Comparison of ENCODE assay signal across 8 cellular contexts in genomic region chr19:17125728-17126677, GRCh38. TPM values are rescaled to one million over a fixed set of nuclear protein-coding genes. Genes with fewer than 3 reads are reported as not detected.
DNase-seq lines count a peak whose midpoint lies in the region; ATAC-seq and TF ChIP-seq lines count a peak whose summit lies in the region.

No MANE protein-coding gene starts in this region.

- H3K27ac ChIP-seq in OCI-LY7 (ENCODE audit: low read depth, low read length, poor library complexity, severe bottlenecking): peak overlapping the region; percentile 90
- peak overlapping the region; percentile 59 for H3K27ac ChIP-seq in smooth muscle cell (ENCODE audit: low read depth)

- ATAC-seq in HG02759 (IDR thresholded peaks at IDR 0.05; ENCODE audit: unreplicated experiment) (peak; percentile 61), Right ventricle myocardium superior (ENCODE audit: poor library complexity) (peak; percentile 79)

- peaks cover 52% of the 10 kb centered on the region for H3K4me1 ChIP-seq in OCI-LY7 (ENCODE audit: insufficient read depth, low read length, poor library complexity, severe bottlenecking)
- no peaks in the 10 kb centered on the region for H3K4me1 ChIP-seq in smooth muscle cell (ENCODE audit: low read depth)

- H3K4me2 ChIP-seq in OCI-LY7 (ENCODE audit: low read length) (peak overlapping the region; percentile 65), smooth muscle cell (peak overlapping the region; percentile 25)

- H3K9me3 ChIP-seq in OCI-LY7 (ENCODE audit: low read length) (no peaks in the 10 kb centered on the region), smooth muscle cell (replicated peaks; ENCODE audit: low read depth) (no peaks in the 10 kb centered on the region)

- POLR2A ChIA-PET in OCI-LY7 (lab: Charles Lee) (interaction anchor here (0.5 to 1.7 kb wide), 10 partner anchors 16 to 1067 kb away, joined by 3 to 6 read pairs (median 4); partner anchors contain the start of genes HAUS8 and OCEL1), HEK293T (lab: Yijun Ruan, JAX) (no interaction called here)

- H3K79me2 ChIP-seq in OCI-LY7 (ENCODE audit: insufficient read depth, low read depth, low read length) (peaks cover 6% of the 10 kb centered on the region; the same call in 1 of the 2 replicates), smooth muscle cell (ENCODE audit: low read depth) (peaks cover 62% of the 10 kb centered on the region)

- no peak for TF ChIP-seq CTCF in OCI-LY7 (conservative IDR thresholded peaks at IDR 0.05; ENCODE audit: low read length)
- no peak for TF ChIP-seq CTCF in smooth muscle cell (IDR thresholded peaks at IDR 0.05; ENCODE audit: borderline replicate concordance, insufficient read depth, poor library complexity, severe bottlenecking)

- H3K27me3 Mint-ChIP-seq in activated T-helper 2 cell treated with anti-CD3 and anti-CD28 coated beads, Interferon-gamma antibody, Interleukin-2, Interleukin-4, amounts not matched to agents 10 μg/mL and 5 μg/mL and 100 μg/mL, durations not matched to agents 14 hours and 24 hours and 36 hours (ENCODE audit: low read depth): no peaks in the 10 kb centered on the region

- intact Hi-C loops in OCI-LY7 (cut with micrococcal nuclease; ENCODE audit: unreplicated experiment): loop anchor here (1.0 kb wide), 1 partner anchor 46 kb away; no protein-coding TSS in a partner anchor
- intact Hi-C loops in activated T-helper 2 cell treated with anti-CD3 and anti-CD28 coated beads, Interferon-gamma antibody, Interleukin-2, Interleukin-4, amounts not matched to agents 10 μg/mL and 5 μg/mL and 100 μg/mL, durations not matched to agents 14 hours and 24 hours and 36 hours (cut with micrococcal nuclease): loop anchor here (1.0 to 5.0 kb wide), 4 partner anchors 46 to 431 kb away; partner anchors contain the start of genes COLGALT1, HAUS8, MYO9B and USE1
- intact Hi-C loops in Right ventricle myocardium superior (cut with DNase I): no loop called here

- H3K4me3 Mint-ChIP-seq in activated T-helper 2 cell treated with anti-CD3 and anti-CD28 coated beads, Interferon-gamma antibody, Interleukin-2, Interleukin-4, amounts not matched to agents 10 μg/mL and 5 μg/mL and 100 μg/mL, durations not matched to agents 14 hours and 24 hours and 36 hours (ENCODE audit: low read depth): peak overlapping the region; percentile 83

- no TSS peak for BruUV-seq in OCI-LY7 (replicated peaks; lab: Mats Ljungman, UMichigan)

- H3K9me3 Mint-ChIP-seq in activated T-helper 2 cell treated with anti-CD3 and anti-CD28 coated beads, Interferon-gamma antibody, Interleukin-2, Interleukin-4, amounts not matched to agents 10 μg/mL and 5 μg/mL and 100 μg/mL, durations not matched to agents 14 hours and 24 hours and 36 hours: no peaks in the 10 kb centered on the region

- H3K9ac ChIP-seq in smooth muscle cell (ENCODE audit: low read depth): peak overlapping the region; percentile 16

- H2AFZ ChIP-seq in OCI-LY7 (ENCODE audit: low read length): peak overlapping the region; percentile 56; the same call in 1 of the 2 replicates
- no peak overlapping the region for H2AFZ ChIP-seq in smooth muscle cell (ENCODE audit: low read depth)

- H4K20me1 ChIP-seq in OCI-LY7 (ENCODE audit: insufficient read depth, low read length): no peaks in the 10 kb centered on the region
- H4K20me1 ChIP-seq in smooth muscle cell (ENCODE audit: low read depth): peaks cover 31% of the 10 kb centered on the region

- WGBS in smooth muscle cell (ENCODE audit: low lambda C conversion rate): 64% methylated on average over 23 of the region's 23 CpGs

- CTCF ChIA-PET in OCI-LY7 (lab: Charles Lee; ENCODE audit: unreplicated experiment): interaction anchor here (1.2 kb wide), 1 partner anchor 49 kb away, joined by 3 read pairs; no protein-coding TSS in a partner anchor
- CTCF ChIA-PET in HEK293T (lab: Yijun Ruan, JAX): interaction anchor here (0.6 kb wide), 1 partner anchor 28 kb away, joined by 5 read pairs; no protein-coding TSS in a partner anchor

- H3K36me3 Mint-ChIP-seq in activated T-helper 2 cell treated with anti-CD3 and anti-CD28 coated beads, Interferon-gamma antibody, Interleukin-2, Interleukin-4, amounts not matched to agents 10 μg/mL and 5 μg/mL and 100 μg/mL, durations not matched to agents 14 hours and 24 hours and 36 hours (ENCODE audit: low read depth): peaks cover 31% of the 10 kb centered on the region

- H3K4me3 ChIP-seq in OCI-LY7 (ENCODE audit: low read depth, low read length, poor library complexity, severe bottlenecking): peak overlapping the region; percentile 56
- H3K4me3 ChIP-seq in smooth muscle cell: no peak overlapping the region

- no peaks in the 10 kb centered on the region for H3K27me3 ChIP-seq in smooth muscle cell (ENCODE audit: low read depth)

- H3K36me3 ChIP-seq in OCI-LY7 (ENCODE audit: insufficient read depth, low read length): peaks cover 43% of the 10 kb centered on the region
- H3K36me3 ChIP-seq in smooth muscle cell (ENCODE audit: low read depth): no peaks in the 10 kb centered on the region

- DNase-seq in OCI-LY7 (ENCODE audit: low spot score) (peak; percentile 67), Right ventricle myocardium superior (peak; percentile 81), smooth muscle cell (lab: John Stamatoyannopoulos, UW; ENCODE audit: unreplicated experiment) (peak; percentile 6), HEK293T (ENCODE audit: extremely low spot score) (no peak), ecto neural progenitor cell (ENCODE audit: low spot score) (no peak)
- peak; percentile 77 for DNase-seq in activated T-helper 2 cell treated with anti-CD3 and anti-CD28 coated beads, Interferon-gamma antibody, Interleukin-2, Interleukin-4, amounts not matched to agents 10 μg/mL and 5 μg/mL and 100 μg/mL, durations not matched to agents 14 hours and 24 hours and 36 hours (ENCODE audit: low spot score)

- no peaks in the 10 kb centered on the region for H3F3A ChIP-seq in smooth muscle cell (ENCODE audit: low read depth)

- H3K9me2 ChIP-seq in OCI-LY7 (ENCODE audit: insufficient read depth, low read length): no peaks in the 10 kb centered on the region

- TF ChIP-seq POLR2A in GM15510 (IDR thresholded peaks at IDR 0.05; ENCODE audit: borderline replicate concordance, extremely low read depth, insufficient read length): peak; percentile 50

- H3K27ac Mint-ChIP-seq in activated T-helper 2 cell treated with anti-CD3 and anti-CD28 coated beads, Interferon-gamma antibody, Interleukin-2, Interleukin-4, amounts not matched to agents 10 μg/mL and 5 μg/mL and 100 μg/mL, durations not matched to agents 14 hours and 24 hours and 36 hours: peak overlapping the region; percentile 99

- peaks cover 37% of the 10 kb centered on the region for H3K4me1 Mint-ChIP-seq in activated T-helper 2 cell treated with anti-CD3 and anti-CD28 coated beads, Interferon-gamma antibody, Interleukin-2, Interleukin-4, amounts not matched to agents 10 μg/mL and 5 μg/mL and 100 μg/mL, durations not matched to agents 14 hours and 24 hours and 36 hours (ENCODE audit: low read depth)

TF ChIP-seq in HEK293T, 16 proteins besides CTCF, POLR2A, EP300 and RAD21:
- TF ChIP-seq SP1 (IDR thresholded peaks at IDR 0.05): no peak
- TF ChIP-seq ZNF384 (IDR thresholded peaks at IDR 0.05): no peak
- TF ChIP-seq FOXA1 (IDR thresholded peaks at IDR 0.05): no peak
TF ChIP-seq in HEK293T: peak in this region for 0.

RNA-seq across cellular contexts. Expression of gene MYO9B, which starts 50.4 kb away (rescaled TPM):
- 74.7 and 84.9 TPM in 2 replicates for total RNA-seq in OCI-LY7 (2014; rRNA removed; shearing (Covaris generic))
- total RNA-seq in OCI-LY7 (2022) (144 and 150 TPM in 2 replicates), Right ventricle myocardium superior (32.4 TPM), smooth muscle cell (44.6 and 48.7 TPM in 2 replicates)
- total RNA-seq in activated T-helper 2 cell treated with anti-CD3 and anti-CD28 coated beads, Interferon-gamma antibody, Interleukin-2, Interleukin-4, amounts not matched to agents 10 μg/mL and 5 μg/mL and 100 μg/mL, durations not matched to agents 14 hours and 24 hours and 36 hours: 143 TPM in 2 replicates
- 46.6 and 49.4 TPM in 2 replicates for polyA plus RNA-seq in smooth muscle cell

RNA-seq across cellular contexts. Expression of gene HAUS8, which starts 50.8 kb away (rescaled TPM):
- total RNA-seq in OCI-LY7 (2014; rRNA removed; shearing (Covaris generic)): 47.3 and 50.7 TPM in 2 replicates
- total RNA-seq in OCI-LY7 (2022) (74.1 and 107 TPM in 2 replicates), Right ventricle myocardium superior (4.5 TPM), smooth muscle cell (3.3 and 7.4 TPM in 2 replicates)
- total RNA-seq in activated T-helper 2 cell treated with anti-CD3 and anti-CD28 coated beads, Interferon-gamma antibody, Interleukin-2, Interleukin-4, amounts not matched to agents 10 μg/mL and 5 μg/mL and 100 μg/mL, durations not matched to agents 14 hours and 24 hours and 36 hours: 27.8 and 28.8 TPM in 2 replicates
- polyA plus RNA-seq in smooth muscle cell: 6.3 and 8.5 TPM in 2 replicates

Comparison
In these comparisons a context has a peak if more than half of its experiments do, and no peak if none do; other contexts are left out.
1. DNase-seq: peak in OCI-LY7 (single experiment), activated T-helper 2 cell treated with anti-CD3 and anti-CD28 coated beads, Interferon-gamma antibody, Interleukin-2, Interleukin-4, amounts not matched to agents 10 μg/mL and 5 μg/mL and 100 μg/mL, durations not matched to agents 14 hours and 24 hours and 36 hours (single experiment), Right ventricle myocardium superior (single experiment) and smooth muscle cell (single experiment); none in HEK293T (single experiment) and ecto neural progenitor cell (single experiment).